8 cellular contexts compared by ENCODE assay signal in the genomic region with DNA sequence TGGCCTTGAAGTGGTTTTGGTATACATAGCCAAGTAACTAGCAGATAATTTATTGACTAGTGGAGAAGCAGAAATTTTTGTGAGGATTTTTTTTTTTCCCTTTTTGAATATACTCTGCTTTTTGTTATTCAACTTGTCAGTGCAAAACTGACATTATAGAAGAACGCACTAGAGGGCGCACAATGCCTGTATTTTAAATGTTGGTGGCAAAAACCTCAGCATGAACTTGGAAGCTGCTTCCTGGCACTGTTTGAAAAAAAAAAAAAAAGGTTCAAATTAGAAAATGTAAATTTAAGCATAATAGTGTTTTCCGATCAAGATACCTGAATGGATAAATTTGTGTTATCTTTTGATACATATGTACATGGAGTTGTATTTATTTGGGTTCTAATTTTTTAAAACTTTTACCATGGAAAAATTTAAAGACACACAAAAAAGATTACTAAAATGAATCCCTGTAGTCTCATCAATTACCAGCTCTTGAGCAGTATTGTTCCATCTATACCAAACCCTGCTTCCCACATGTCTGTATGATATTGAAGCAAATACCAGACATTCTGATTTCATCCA. TPM values are rescaled to one million over a fixed set of nuclear protein-coding genes. Genes with fewer than 3 reads are reported as not detected.
DNase-seq lines count a peak whose midpoint lies in the region; ATAC-seq and TF ChIP-seq lines count a peak whose summit lies in the region.

No MANE protein-coding gene starts in this region.

- H3K4me3 ChIP-seq in WI38 (ENCODE audit: low read depth, low read length) = no peak overlapping the region

- ATAC-seq in GM21367 (IDR thresholded peaks at IDR 0.05; ENCODE audit: unreplicated experiment) (peak; percentile 57), left lobe of liver (peak; percentile 92), HG03108 (IDR thresholded peaks at IDR 0.05; ENCODE audit: unreplicated experiment) (no peak)

- peak; percentile 61 to 68 for DNase-seq in AML-193 (lab: John Stamatoyannopoulos, UW)
- DNase-seq in NCI-H2029 (lab: John Stamatoyannopoulos, UW) = peak; percentile 4
- peak; percentile 50 for DNase-seq in cerebellum (ENCODE audit: low spot score)
- peak; percentile 53 for DNase-seq in left lobe of liver (ENCODE audit: low spot score)
- DNase-seq in stimulated activated CD4-positive, alpha-beta T cell treated with anti-CD3 and anti-CD28 coated beads, TNF-alpha, amount 100 ng/mL, for 4 hours (ENCODE audit: low read depth in 3 of 3) = peak; percentile 8 to 28 (median 24)

- peak; percentile 37; the same call in 1 of the 2 replicates for TF ChIP-seq CTCF in WI38 (IDR thresholded peaks at IDR 0.05; ENCODE audit: low read depth, low read length)

RNA-seq across cellular contexts. Expression of gene SLC25A26, which starts 56.0 kb away (rescaled TPM):
- 11.5 TPM for total RNA-seq in cerebellum
- total RNA-seq in left lobe of liver = 14.9 TPM

Comparison
In these comparisons a context has a peak if more than half of its experiments do, and no peak if none do; other contexts are left out.
1. DNase-seq: peak in every context shown above with its lines; median percentile 64 in AML-193; 53 in left lobe of liver; 50 in cerebellum; 24 in stimulated activated CD4-positive, alpha-beta T cell treated with anti-CD3 and anti-CD28 coated beads, TNF-alpha, amount 100 ng/mL, for 4 hours; 4 in NCI-H2029.